17 cellular contexts compared by ENCODE assay signal in the genomic region with DNA sequence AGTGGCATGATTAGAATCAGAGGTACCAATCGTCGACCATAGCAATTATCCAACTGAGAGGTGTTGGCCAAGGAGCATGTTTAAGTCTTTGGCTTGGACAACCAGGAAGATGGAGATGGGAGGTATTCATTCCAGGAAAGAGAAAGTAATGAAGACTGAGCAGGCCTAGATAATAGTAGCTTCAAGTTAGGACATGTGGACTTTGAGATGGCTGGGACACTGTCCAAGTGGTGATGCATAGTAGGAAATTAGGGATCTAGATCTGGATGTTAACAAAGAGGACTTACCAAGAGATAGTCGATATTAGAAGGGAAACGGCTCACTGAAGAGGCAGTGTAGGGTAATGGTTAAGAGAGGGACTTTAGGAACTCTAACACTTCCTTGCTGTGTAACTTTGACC.
A peak's percentile ranks its signal among the peaks of the same experiment; 100 is the strongest.
DNase-seq lines count a peak whose midpoint lies in the region; ATAC-seq, FAIRE-seq and TF ChIP-seq lines count a peak whose summit lies in the region.
"Had no signal": no experiment of that assay in that cellular context is flagged by ENCODE, and none has a peak within 500 bp of the region (broad histone marks: within the 10 kb centered on the region; RNA-seq: fewer than 3 reads in every experiment).

No MANE protein-coding gene starts in this region.

- no peaks in the 10 kb centered on the region for H3K36me3 Mint-ChIP-seq in astrocyte (ENCODE audit: low read depth, unreplicated experiment)
- no peaks in the 10 kb centered on the region for H3K36me3 Mint-ChIP-seq in activated T-helper 2 cell treated with anti-CD3 and anti-CD28 coated beads, Interferon-gamma antibody, Interleukin-2, Interleukin-4, amounts not matched to agents 10 μg/mL and 5 μg/mL and 100 μg/mL, durations not matched to agents 14 hours and 24 hours and 36 hours (ENCODE audit: low read depth)
- H3K36me3 Mint-ChIP-seq: CD4-positive, alpha-beta memory T cell; IgD-negative memory B cell had no signal

- no peaks in the 10 kb centered on the region for H3K4me1 Mint-ChIP-seq in astrocyte (ENCODE audit: low read depth, unreplicated experiment)
- H3K4me1 Mint-ChIP-seq in activated T-helper 2 cell treated with anti-CD3 and anti-CD28 coated beads, Interferon-gamma antibody, Interleukin-2, Interleukin-4, amounts not matched to agents 10 μg/mL and 5 μg/mL and 100 μg/mL, durations not matched to agents 14 hours and 24 hours and 36 hours (ENCODE audit: low read depth): no peaks in the 10 kb centered on the region
- H3K4me1 Mint-ChIP-seq: CD4-positive, alpha-beta memory T cell; IgD-negative memory B cell had no signal

- no peak overlapping the region for H3K4me2 ChIP-seq in astrocyte (ENCODE audit: low read length)

- H3K27me3 ChIP-seq in astrocyte (ENCODE audit: insufficient read depth, low read length): no peaks in the 10 kb centered on the region
- H3K27me3 ChIP-seq: BE2C had no signal

- H3K27ac ChIP-seq in astrocyte (ENCODE audit: low read depth, low read length): no peak overlapping the region

- H3K27ac Mint-ChIP-seq in astrocyte (ENCODE audit: unreplicated experiment): no peak overlapping the region
- no peak overlapping the region for H3K27ac Mint-ChIP-seq in activated T-helper 2 cell treated with anti-CD3 and anti-CD28 coated beads, Interferon-gamma antibody, Interleukin-2, Interleukin-4, amounts not matched to agents 10 μg/mL and 5 μg/mL and 100 μg/mL, durations not matched to agents 14 hours and 24 hours and 36 hours
- H3K27ac Mint-ChIP-seq: CD4-positive, alpha-beta memory T cell; IgD-negative memory B cell had no signal

- in situ Hi-C loops in GM13977 (cut with MboI; ENCODE audit: low pct_unique_long_range_greater_than_20kb, low sequenced_read_pairs, unreplicated experiment): no loop called here

- peaks cover 7% of the 10 kb centered on the region for H3K4me1 ChIP-seq in astrocyte (ENCODE audit: insufficient read depth, low read length)

- no peak overlapping the region for H3K9ac ChIP-seq in astrocyte (ENCODE audit: low read length)

- no peaks in the 10 kb centered on the region for H3K36me3 ChIP-seq in astrocyte (ENCODE audit: insufficient read depth, low read length)
- H3K36me3 ChIP-seq: BE2C had no signal

- H3K79me2 ChIP-seq in astrocyte (ENCODE audit: insufficient read depth, low read length): no peaks in the 10 kb centered on the region

- FAIRE-seq in astrocyte (lab: Jason Lieb, UNC): peak; percentile 50
- FAIRE-seq: H1 had no signal

- no peaks in the 10 kb centered on the region for H4K20me1 ChIP-seq in astrocyte (ENCODE audit: insufficient read depth, low read length)

- DNase-seq in LoVo (ENCODE audit: low spot score) (peak; percentile 18), astrocyte (ENCODE audit: low read depth) (no peak), fibroblast of peridontal ligament (ENCODE audit: extremely low read depth) (peak; percentile 59), renal cortical epithelial cell (ENCODE audit: low read depth) (peak; percentile 28), GM13977 (ENCODE audit: low spot score) (no peak)
- no peak for DNase-seq in activated T-helper 2 cell treated with anti-CD3 and anti-CD28 coated beads, Interferon-gamma antibody, Interleukin-2, Interleukin-4, amounts not matched to agents 10 μg/mL and 5 μg/mL and 100 μg/mL, durations not matched to agents 14 hours and 24 hours and 36 hours (ENCODE audit: low spot score)
- DNase-seq: BE2C; CD4-positive, alpha-beta memory T cell; DND-41; GDM1; NCI-H1436 treated with DMSO at 0.1 percent for 48 hours; NCI-H2081 treated with DMSO at 0.1 percent for 48 hours; NCI-H526 treated with DMSO at 0.1 percent for 48 hours; PC-3 had no signal

- H3K4me3 ChIP-seq in astrocyte (ENCODE audit: insufficient read depth, low read depth, low read length): no peak overlapping the region

- intact Hi-C loops in activated T-helper 2 cell treated with anti-CD3 and anti-CD28 coated beads, Interferon-gamma antibody, Interleukin-2, Interleukin-4, amounts not matched to agents 10 μg/mL and 5 μg/mL and 100 μg/mL, durations not matched to agents 14 hours and 24 hours and 36 hours (cut with micrococcal nuclease): no loop called here

- H3K4me3 Mint-ChIP-seq in astrocyte (ENCODE audit: unreplicated experiment): no peak overlapping the region
- no peak overlapping the region for H3K4me3 Mint-ChIP-seq in activated T-helper 2 cell treated with anti-CD3 and anti-CD28 coated beads, Interferon-gamma antibody, Interleukin-2, Interleukin-4, amounts not matched to agents 10 μg/mL and 5 μg/mL and 100 μg/mL, durations not matched to agents 14 hours and 24 hours and 36 hours (ENCODE audit: low read depth)
- H3K4me3 Mint-ChIP-seq: CD4-positive, alpha-beta memory T cell; IgD-negative memory B cell had no signal

- H3K9me3 Mint-ChIP-seq in astrocyte (ENCODE audit: unreplicated experiment): no peaks in the 10 kb centered on the region
- H3K9me3 Mint-ChIP-seq in activated T-helper 2 cell treated with anti-CD3 and anti-CD28 coated beads, Interferon-gamma antibody, Interleukin-2, Interleukin-4, amounts not matched to agents 10 μg/mL and 5 μg/mL and 100 μg/mL, durations not matched to agents 14 hours and 24 hours and 36 hours: no peaks in the 10 kb centered on the region
- H3K9me3 Mint-ChIP-seq: CD4-positive, alpha-beta memory T cell had no signal

- ATAC-seq in GM21526 (IDR thresholded peaks at IDR 0.05; ENCODE audit: low FRiP score, unreplicated experiment): no peak
- ATAC-seq: PC-3 had no signal

- TF ChIP-seq CTCF in astrocyte (IDR thresholded peaks at IDR 0.05; ENCODE audit: insufficient read depth, low read depth, low read length) (no peak), GM13977 (IDR thresholded peaks at IDR 0.05; ENCODE audit: extremely low read depth, insufficient read depth, missing control alignments) (no peak)

- no peaks in the 10 kb centered on the region for H3K9me3 ChIP-seq in astrocyte (ENCODE audit: insufficient read depth, low read depth, low read length)
- H3K9me3 ChIP-seq: BE2C had no signal

- no peak overlapping the region for H2AFZ ChIP-seq in astrocyte (ENCODE audit: low read depth, low read length)

- H3K27me3 Mint-ChIP-seq in astrocyte (ENCODE audit: low read depth, unreplicated experiment): no peaks in the 10 kb centered on the region
- H3K27me3 Mint-ChIP-seq in activated T-helper 2 cell treated with anti-CD3 and anti-CD28 coated beads, Interferon-gamma antibody, Interleukin-2, Interleukin-4, amounts not matched to agents 10 μg/mL and 5 μg/mL and 100 μg/mL, durations not matched to agents 14 hours and 24 hours and 36 hours (ENCODE audit: low read depth): no peaks in the 10 kb centered on the region
- H3K27me3 Mint-ChIP-seq: CD4-positive, alpha-beta memory T cell had no signal

Comparison
In these comparisons a context has a peak if more than half of its experiments do, and no peak if none do; other contexts are left out.
1. DNase-seq: peak in LoVo (single experiment), fibroblast of peridontal ligament (single experiment) and renal cortical epithelial cell (single experiment); none in astrocyte (single experiment), activated T-helper 2 cell treated with anti-CD3 and anti-CD28 coated beads, Interferon-gamma antibody, Interleukin-2, Interleukin-4, amounts not matched to agents 10 μg/mL and 5 μg/mL and 100 μg/mL, durations not matched to agents 14 hours and 24 hours and 36 hours (single experiment) and GM13977 (single experiment).